In the genomic region with DNA sequence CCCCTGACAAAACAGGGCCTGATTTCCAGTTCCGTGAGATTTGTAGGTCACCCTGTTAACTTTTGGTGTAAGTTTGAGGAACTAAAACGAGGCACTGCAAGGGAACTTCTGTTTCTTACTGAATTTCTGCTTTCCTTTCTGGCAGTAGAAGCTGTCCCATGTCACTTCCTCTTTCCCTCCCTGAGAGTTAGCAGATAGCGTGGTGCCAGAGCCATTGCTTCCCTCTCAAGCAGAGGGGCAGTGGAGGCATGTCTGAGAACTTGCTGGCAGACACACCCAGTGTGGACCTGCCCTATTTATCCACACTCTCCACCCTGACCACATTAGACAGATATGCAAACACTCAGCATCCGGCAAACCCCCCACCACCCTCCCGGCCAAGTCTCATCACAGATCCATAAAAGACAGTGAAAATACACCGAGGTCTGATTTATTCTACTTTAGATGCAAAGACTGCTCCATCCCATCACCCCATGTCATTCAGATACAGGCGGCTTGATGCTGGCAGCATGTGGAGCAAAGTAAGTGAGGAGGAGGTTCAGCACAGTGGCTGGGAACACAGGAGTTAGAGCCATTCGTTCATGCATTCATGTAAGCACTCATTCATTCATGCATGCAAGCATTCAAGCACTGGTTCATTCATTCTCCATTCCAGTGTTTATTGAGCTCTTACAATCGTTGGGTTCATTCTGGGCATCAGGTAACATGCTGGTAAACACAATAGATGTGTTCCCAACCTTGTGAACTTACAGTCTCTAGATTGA, we compare ENCODE assay signal across 8 cellular contexts.
A peak's percentile ranks its signal among the peaks of the same experiment; 100 is the strongest.
DNase-seq lines count a peak whose midpoint lies in the region; ATAC-seq and TF ChIP-seq lines count a peak whose summit lies in the region.

No MANE protein-coding gene starts in this region.

- H3K4me3 ChIP-seq in NB4 (ENCODE audit: low read depth, low read length): no peak overlapping the region

- intact Hi-C loops in head of caudate nucleus (cut with DNase I): no loop called here

- no peak for TF ChIP-seq CTCF in NB4 (IDR thresholded peaks at IDR 0.05; ENCODE audit: low read depth, low read length)

- peak; percentile 90 for DNase-seq in NB4 (ENCODE audit: low read depth)
- peak in 24 of 42 donors; percentile 7 to 57 (median 26) for DNase-seq in head of caudate nucleus
- DNase-seq in EL: no peak
- DNase-seq in activated CD8-positive, alpha-beta memory T cell treated with anti-CD3 and anti-CD28 coated beads, Interleukin-2, amount 50 U/mL, for 48 hours: no peak
- DNase-seq in cerebellar nuclear complex (lab: John Stamatoyannopoulos, UW): no peak
- no peak for DNase-seq in iPS-NIHi7 (ENCODE audit: extremely low spot score)

- TF ChIP-seq POLR2A in NB4 (IDR thresholded peaks at IDR 0.05; ENCODE audit: extremely low read depth, insufficient read length): no peak

- ATAC-seq in GM18861 (IDR thresholded peaks at IDR 0.05; ENCODE audit: unreplicated experiment) (peak; percentile 87), HG02588 (IDR thresholded peaks at IDR 0.05; ENCODE audit: unreplicated experiment) (peak; percentile 83)

Comparison
In these comparisons a context has a peak if more than half of its experiments do, and no peak if none do; other contexts are left out.
1. DNase-seq: peak in NB4 (single experiment) and head of caudate nucleus (24 of 42); none in EL (single experiment), activated CD8-positive, alpha-beta memory T cell treated with anti-CD3 and anti-CD28 coated beads, Interleukin-2, amount 50 U/mL, for 48 hours (single experiment), cerebellar nuclear complex (0 of 2) and iPS-NIHi7 (single experiment).